Comparison of ENCODE assay signal across 8 cellular contexts in genomic region chr7:137882261-137882668, GRCh38. TPM values are rescaled to one million over a fixed set of nuclear protein-coding genes. Genes with fewer than 3 reads are reported as not detected.
A peak's percentile ranks its signal among the peaks of the same experiment; 100 is the strongest.
DNase-seq lines count a peak whose midpoint lies in the region; ATAC-seq and TF ChIP-seq lines count a peak whose summit lies in the region.

No MANE protein-coding gene starts in this region.

- peak; percentile 98 for DNase-seq in AG04449 (ENCODE audit: low read depth, low spot score)
- peak; percentile 23 for DNase-seq in SW480 (ENCODE audit: low spot score)
- peak; percentile 99 for DNase-seq in glomerular visceral epithelial cell (ENCODE audit: extremely low spot score)
- no peak for DNase-seq in NCI-H774 (lab: John Stamatoyannopoulos, UW)
- DNase-seq in transverse colon = no peak
- DNase-seq in NCI-H82 (lab: John Stamatoyannopoulos, UW) = no peak

- TF ChIP-seq CTCF in AG04449 (IDR thresholded peaks at IDR 0.05; ENCODE audit: insufficient read depth, low read length, missing control alignments) (no peak), transverse colon (IDR thresholded peaks at IDR 0.05) (no peak)

- H3K36me3 ChIP-seq in transverse colon = peaks cover 0 to 45% (median 21%) of the 10 kb centered on the region in 4 donors

- intact Hi-C loops in transverse colon (cut with DNase I; ENCODE audit: low total_unique reads) = no loop called here

- CTCF ChIA-PET in AG04449 (lab: Yijun Ruan, JAX) = interaction anchor here (1.1 to 7.4 kb wide), 5 partner anchors 12 to 226 kb away, joined by 3 to 55 read pairs (median 3); partner anchors contain the start of gene CREB3L2

- peaks cover 3 to 8% (median 6%) of the 10 kb centered on the region in 4 donors for H3K4me1 ChIP-seq in transverse colon

- ATAC-seq in GM18868 (IDR thresholded peaks at IDR 0.05; ENCODE audit: unreplicated experiment) (peak; percentile 98), HG03025 (IDR thresholded peaks at IDR 0.05; ENCODE audit: low FRiP score, unreplicated experiment) (peak; percentile 78)

- POLR2A ChIA-PET in AG04449 (lab: Yijun Ruan, JAX) = interaction anchor here (0.8 to 1.6 kb wide), 10 partner anchors 8 to 218 kb away, joined by 3 to 9 read pairs (median 4); no protein-coding TSS in a partner anchor

- H3K27ac ChIP-seq in transverse colon = peak overlapping the region in 2 of 4 donors; percentile 9 to 32

- no peaks in the 10 kb centered on the region for H3K27me3 ChIP-seq in transverse colon

- 76% methylated on average over 5 of the region's 5 CpGs; no CpG with 5 or more reads in 1 of the 2 donors for WGBS in transverse colon (ENCODE audit: low coverage in 1 of 2), 2 donors

- TF ChIP-seq POLR2A in transverse colon (IDR thresholded peaks at IDR 0.05) = no peak

- TF ChIP-seq EP300 in transverse colon (IDR thresholded peaks at IDR 0.05; ENCODE audit: low read depth) = no peak

- H3K9me3 ChIP-seq in transverse colon = no peaks in the 10 kb centered on the region

- in situ Hi-C loops in transverse colon (cut with MboI; ENCODE audit: low pct_ligation_motif_present in 1 of 4, low pct_unique_long_range_greater_than_20kb in 1 of 4, low sequenced_read_pairs in 3 of 4) = no loop called here

- H3K4me3 ChIP-seq in AG04449 (ENCODE audit: low read depth, low read length) (no peak overlapping the region), transverse colon (no peak overlapping the region)

RNA-seq across cellular contexts. Expression of gene DGKI, which starts 35.5 kb away (rescaled TPM):
- 1 to 10 TPM in 1 of 4 donors, under 1 TPM in 2, not detected in 1; 0.64 to 1.2 (median 1.00) TPM for total RNA-seq in transverse colon

Comparison
In these comparisons a context has a peak if more than half of its experiments do, and no peak if none do; other contexts are left out.
1. DNase-seq: peak in AG04449 (single experiment), SW480 (single experiment) and glomerular visceral epithelial cell (single experiment); none in NCI-H774 (single experiment), transverse colon (single experiment) and NCI-H82 (single experiment).